In the genomic region with DNA sequence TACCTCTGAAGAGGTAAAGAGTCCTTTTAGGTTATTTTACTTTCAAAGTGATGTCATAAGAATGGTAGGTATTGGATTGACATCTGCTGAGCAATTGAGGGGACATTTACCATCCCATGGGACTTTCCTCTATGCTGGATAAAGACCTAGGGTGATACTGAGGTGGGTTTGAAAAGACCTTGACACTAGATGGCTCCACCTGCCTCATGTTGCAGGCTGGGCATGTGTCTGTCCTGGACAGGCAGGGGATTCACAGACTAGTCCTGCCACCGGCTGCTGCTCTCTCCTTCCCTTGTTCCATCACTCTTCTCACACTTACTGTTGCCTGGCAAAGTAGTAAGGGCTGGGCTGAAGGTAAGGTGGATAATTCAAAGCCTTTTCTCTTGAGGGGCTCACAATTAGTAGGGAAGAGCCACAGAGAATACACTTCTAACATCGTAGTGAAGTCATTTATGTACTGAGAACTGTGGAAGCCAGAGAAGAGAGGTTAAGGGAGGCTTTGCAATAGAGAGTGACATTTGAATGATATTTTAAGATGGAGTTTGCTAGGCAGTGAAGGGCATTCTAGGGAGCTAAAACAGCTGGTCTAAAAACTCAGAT, we compare ENCODE assay signal across 7 cellular contexts. TPM values are rescaled to one million over a fixed set of nuclear protein-coding genes. Genes with fewer than 3 reads are reported as not detected.
DNase-seq lines count a peak whose midpoint lies in the region; ATAC-seq and TF ChIP-seq lines count a peak whose summit lies in the region.

No MANE protein-coding gene starts in this region.

- H3F3A ChIP-seq in PC-9 (ENCODE audit: insufficient read depth, low read depth): no peaks in the 10 kb centered on the region

- DNase-seq in GDM1 (lab: John Stamatoyannopoulos, UW) (peak; percentile 26), PC-9 (peak; percentile 53 to 68), endodermal cell (peak; percentile 84), naive B cell (peak; percentile 18)
- no peak for DNase-seq in NK-92 treated with Interleukin-12 subunit alpha and Interleukin-12 subunit beta, amount 100 ng/mL, for 24 hours (lab: John Stamatoyannopoulos, UW)

- BruUV-seq in PC-9 (replicated peaks; lab: Mats Ljungman, UMichigan): no TSS peak

- H3K27me3 ChIP-seq in PC-9 (ENCODE audit: insufficient read depth, low read depth): no peaks in the 10 kb centered on the region
- no peaks in the 10 kb centered on the region for H3K27me3 ChIP-seq in endodermal cell (ENCODE audit: control insufficient read depth, insufficient read depth, low read length, poor library complexity, severe bottlenecking)

- no peak overlapping the region for H3K4me2 ChIP-seq in PC-9

- H3K4me1 Mint-ChIP-seq in endodermal cell: peaks cover 10% of the 10 kb centered on the region
- peaks cover 66 to 97% (median 91%) of the 10 kb centered on the region in 3 donors for H3K4me1 Mint-ChIP-seq in naive B cell

- 81 to 92% methylated on average over 1 to 2 of the region's 2 CpGs for WGBS in endodermal cell (ENCODE audit: insufficient coverage in 1 of 2, insufficient read length in 1 of 2), 2 experiments

- H3K27ac Mint-ChIP-seq in endodermal cell (no peak overlapping the region), naive B cell (peak overlapping the region; percentile 16 to 95 (median 79))

- no peak overlapping the region for H3K4me3 Mint-ChIP-seq in endodermal cell
- peak overlapping the region in 3 of 8 donors; percentile 41 to 55 (median 42) for H3K4me3 Mint-ChIP-seq in naive B cell

- no peaks in the 10 kb centered on the region for H3K79me2 ChIP-seq in PC-9 (ENCODE audit: low read depth)

- H3K9me3 Mint-ChIP-seq in endodermal cell (no peaks in the 10 kb centered on the region), naive B cell (no peaks in the 10 kb centered on the region)

- H3K9me2 ChIP-seq in PC-9 (ENCODE audit: insufficient read depth): no peaks in the 10 kb centered on the region

- H3K4me3 ChIP-seq in PC-9 (no peak overlapping the region), endodermal cell (ENCODE audit: low read length) (no peak overlapping the region)

- H3K36me3 Mint-ChIP-seq in endodermal cell (ENCODE audit: low read depth): peaks cover 2% of the 10 kb centered on the region
- peaks cover 0 to 6% of the 10 kb centered on the region in 2 donors for H3K36me3 Mint-ChIP-seq in naive B cell

- POLR2A ChIA-PET in PC-9 (lab: Charles Lee; ENCODE audit: unreplicated experiment): no interaction called here

- H3K36me3 ChIP-seq in PC-9 (ENCODE audit: low read depth): no peaks in the 10 kb centered on the region
- H3K36me3 ChIP-seq in endodermal cell (ENCODE audit: control insufficient read depth, insufficient read depth, low read length): no peaks in the 10 kb centered on the region

- peaks cover 28% of the 10 kb centered on the region for H3K4me1 ChIP-seq in PC-9 (replicated peaks; ENCODE audit: insufficient read depth)
- H3K4me1 ChIP-seq in endodermal cell (ENCODE audit: control insufficient read depth, insufficient read depth, low read length): no peaks in the 10 kb centered on the region

- H4K20me1 ChIP-seq in PC-9 (ENCODE audit: insufficient read depth): no peaks in the 10 kb centered on the region

- H3K9ac ChIP-seq in endodermal cell (ENCODE audit: extremely low read depth, low read length, poor library complexity, severe bottlenecking): no peak overlapping the region

- no peak overlapping the region for H3K27ac ChIP-seq in PC-9
- H3K27ac ChIP-seq in endodermal cell (ENCODE audit: low read depth, low read length): no peak overlapping the region

- no peak overlapping the region for H2AFZ ChIP-seq in PC-9

- H3K9me3 ChIP-seq in PC-9 (ENCODE audit: insufficient read depth, low read depth): no peaks in the 10 kb centered on the region
- H3K9me3 ChIP-seq in endodermal cell (ENCODE audit: control insufficient read depth, low read length): no peaks in the 10 kb centered on the region

- H3K27me3 Mint-ChIP-seq in endodermal cell (ENCODE audit: insufficient read depth) (no peaks in the 10 kb centered on the region), naive B cell (no peaks in the 10 kb centered on the region)

- intact Hi-C loops in PC-9 (cut with micrococcal nuclease; ENCODE audit: unreplicated experiment): loop anchor here (2.0 to 5.0 kb wide), 4 partner anchors 16 to 428 kb away; no protein-coding TSS in a partner anchor

- CTCF ChIA-PET in PC-9 (lab: Charles Lee): interaction anchor here (0.6 to 2.9 kb wide), 4 partner anchors 39 to 111 kb away, joined by 7 to 39 read pairs (median 17); no protein-coding TSS in a partner anchor

- ATAC-seq in GM19328 (IDR thresholded peaks at IDR 0.05; ENCODE audit: unreplicated experiment) (peak; percentile 56), HG03196 (IDR thresholded peaks at IDR 0.05; ENCODE audit: unreplicated experiment) (peak; percentile 65), naive B cell (ENCODE audit: low read depth in 2 of 2) (peak; percentile 55 to 58)

- TF ChIP-seq CTCF in PC-9 (conservative IDR thresholded peaks at IDR 0.05): peak; percentile 66
- peak; percentile 83 for TF ChIP-seq CTCF in endodermal cell (conservative IDR thresholded peaks at IDR 0.05)

RNA-seq across cellular contexts. Expression of a gene that starts 27.7 kb away (rescaled TPM):
- total RNA-seq in PC-9 (2021) (43.4 and 46.8 TPM in 2 replicates), endodermal cell (10 to 100 TPM; 29.8 to 31.0 TPM)
- polyA plus RNA-seq in endodermal cell (2013, experiment 1 of 2): 44.2 TPM
- 40.5 TPM for polyA plus RNA-seq in endodermal cell (2013, experiment 2 of 2)
- 10 to 100 TPM; 20.5 to 54.1 (median 28.4) TPM for polyA plus RNA-seq in naive B cell (ENCODE audit: low read depth in 6 of 6)
